Comparison of ENCODE assay signal across 8 cellular contexts in the genomic region with DNA sequence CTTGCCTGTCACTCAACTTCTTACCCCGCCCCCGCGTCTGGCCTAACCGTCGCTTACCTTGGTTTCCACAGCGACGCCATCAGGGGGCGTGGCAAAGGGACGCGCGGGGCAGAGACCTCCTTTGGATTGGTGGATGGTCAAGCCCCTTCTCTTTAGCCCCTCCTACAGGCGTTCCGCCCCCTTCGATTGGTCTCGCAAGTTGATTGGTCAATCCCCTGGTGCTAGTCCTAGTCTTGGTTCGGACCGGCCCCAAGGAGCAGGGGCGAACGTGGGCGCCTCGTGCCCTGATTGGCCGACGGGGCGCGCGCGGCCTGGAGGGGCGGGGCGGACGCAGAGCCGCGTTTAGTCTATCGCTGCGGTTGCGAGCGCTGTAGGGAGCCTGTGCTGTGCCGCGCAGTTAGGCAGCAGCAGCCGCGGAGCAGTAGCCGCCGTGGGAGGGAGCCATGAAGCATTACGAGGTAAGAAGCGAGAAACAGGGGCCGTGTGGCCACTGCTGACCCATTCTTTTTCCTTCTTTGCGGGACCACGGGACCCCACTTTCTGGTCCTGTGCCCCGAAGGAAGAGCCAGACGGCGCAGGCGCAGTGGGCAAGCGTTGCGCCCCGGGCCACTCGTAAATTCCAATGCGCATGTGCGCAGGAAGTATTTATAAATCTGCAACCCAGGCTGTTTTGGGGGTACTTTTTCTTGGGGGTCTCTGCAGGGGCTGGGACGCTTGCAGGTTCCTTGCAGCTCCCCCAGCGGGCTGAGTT. TPM values are rescaled to one million over a fixed set of nuclear protein-coding genes. Genes with fewer than 3 reads are reported as not detected.
A peak's percentile ranks its signal among the peaks of the same experiment; 100 is the strongest.
DNase-seq lines count a peak whose midpoint lies in the region; ATAC-seq and TF ChIP-seq lines count a peak whose summit lies in the region.

A gene with protein sequence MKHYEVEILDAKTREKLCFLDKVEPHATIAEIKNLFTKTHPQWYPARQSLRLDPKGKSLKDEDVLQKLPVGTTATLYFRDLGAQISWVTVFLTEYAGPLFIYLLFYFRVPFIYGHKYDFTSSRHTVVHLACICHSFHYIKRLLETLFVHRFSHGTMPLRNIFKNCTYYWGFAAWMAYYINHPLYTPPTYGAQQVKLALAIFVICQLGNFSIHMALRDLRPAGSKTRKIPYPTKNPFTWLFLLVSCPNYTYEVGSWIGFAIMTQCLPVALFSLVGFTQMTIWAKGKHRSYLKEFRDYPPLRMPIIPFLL (plus strand): TSS at position 341 of the 751 bp plus-strand sequence. CDS start 103 bp downstream, at position 444.

- H3K4me3 ChIP-seq in epithelial cell of proximal tubule (ENCODE audit: low read depth, low read length) (peak within 1 kb of the TSS; percentile 89), mucosa of rectum (ENCODE audit: low read length in 2 of 2) (peak within 1 kb of the TSS; percentile 91 to 97)

- H3K27me3 Mint-ChIP-seq in activated T-cell treated with anti-CD3 and anti-CD28 coated beads, Interleukin-2, amount 50 U/mL, for 24 hours = no peaks in the 10 kb centered on the region

- peak within 1 kb of the TSS; percentile 98 for H3K27ac Mint-ChIP-seq in activated T-cell treated with anti-CD3 and anti-CD28 coated beads, Interleukin-2, amount 50 U/mL, for 24 hours

- H3K9ac ChIP-seq in mucosa of rectum (ENCODE audit: low read depth in 1 of 2, low read length in 2 of 2) = peak within 1 kb of the TSS; percentile 89 to 95

- peaks cover 30% of the 10 kb centered on the region for H3K36me3 Mint-ChIP-seq in activated T-cell treated with anti-CD3 and anti-CD28 coated beads, Interleukin-2, amount 50 U/mL, for 24 hours (ENCODE audit: low read depth)

- H3K4me1 Mint-ChIP-seq in activated T-cell treated with anti-CD3 and anti-CD28 coated beads, Interleukin-2, amount 50 U/mL, for 24 hours (ENCODE audit: low read depth) = peaks cover 50% of the 10 kb centered on the region

- DNase-seq in DMS153 treated with DMSO at 0.1 percent for 48 hours (lab: John Stamatoyannopoulos, UW; ENCODE audit: unreplicated experiment) (peak; percentile 97), KBM-7 (peak; percentile 100), epithelial cell of proximal tubule (ENCODE audit: low read depth) (peak; percentile 98)
- DNase-seq in activated T-cell treated with anti-CD3 and anti-CD28 coated beads, Interleukin-2, amount 50 U/mL, for 24 hours = peak; percentile 100
- DNase-seq in stimulated activated CD8-positive, alpha-beta memory T cell treated with anti-CD3 and anti-CD28 coated beads, Interleukin-4, amount 100 ng/mL, for 48 hours = peak; percentile 100

- H3K9me3 ChIP-seq in mucosa of rectum (ENCODE audit: control insufficient read depth in 2 of 2, low read length in 2 of 2) = no peaks in the 10 kb centered on the region

- H3K4me3 Mint-ChIP-seq in activated T-cell treated with anti-CD3 and anti-CD28 coated beads, Interleukin-2, amount 50 U/mL, for 24 hours = peak within 1 kb of the TSS; percentile 93

- H3K4me1 ChIP-seq in mucosa of rectum (ENCODE audit: control insufficient read depth in 2 of 2, insufficient read depth in 2 of 2, low read length in 2 of 2) = peaks cover 0 to 7% of the 10 kb centered on the region in 2 donors

- H3K27me3 ChIP-seq in mucosa of rectum (ENCODE audit: control insufficient read depth in 2 of 2, insufficient read depth in 2 of 2, low read length in 2 of 2) = no peaks in the 10 kb centered on the region

- in situ Hi-C loops in KBM-7 (cut with MboI; ENCODE audit: low pct_unique_long_range_greater_than_20kb, low sequenced_read_pairs) = no loop called here

- H3K27ac ChIP-seq in mucosa of rectum (ENCODE audit: low read depth in 2 of 2, low read length in 2 of 2) = peak within 1 kb of the TSS; percentile 96 to 98

- no peaks in the 10 kb centered on the region for H3K36me3 ChIP-seq in mucosa of rectum (ENCODE audit: control insufficient read depth in 2 of 2, insufficient read depth in 2 of 2, low read length in 2 of 2)

- no peak for TF ChIP-seq CTCF in epithelial cell of proximal tubule (conservative IDR thresholded peaks at IDR 0.05; ENCODE audit: low read depth, low read length)

- ATAC-seq in GM21717 (IDR thresholded peaks at IDR 0.05; ENCODE audit: unreplicated experiment) = peak; percentile 93

- H3K9me3 Mint-ChIP-seq in activated T-cell treated with anti-CD3 and anti-CD28 coated beads, Interleukin-2, amount 50 U/mL, for 24 hours = no peaks in the 10 kb centered on the region

TF ChIP-seq in PFSK-1, 5 proteins besides CTCF, POLR2A, EP300 and RAD21:
- TF ChIP-seq TAF1 (IDR thresholded peaks at IDR 0.05; ENCODE audit: borderline replicate concordance, insufficient read depth, low read length) = peak; percentile 92; the same call in 1 of the 2 replicates
- TF ChIP-seq, protein P1, sequence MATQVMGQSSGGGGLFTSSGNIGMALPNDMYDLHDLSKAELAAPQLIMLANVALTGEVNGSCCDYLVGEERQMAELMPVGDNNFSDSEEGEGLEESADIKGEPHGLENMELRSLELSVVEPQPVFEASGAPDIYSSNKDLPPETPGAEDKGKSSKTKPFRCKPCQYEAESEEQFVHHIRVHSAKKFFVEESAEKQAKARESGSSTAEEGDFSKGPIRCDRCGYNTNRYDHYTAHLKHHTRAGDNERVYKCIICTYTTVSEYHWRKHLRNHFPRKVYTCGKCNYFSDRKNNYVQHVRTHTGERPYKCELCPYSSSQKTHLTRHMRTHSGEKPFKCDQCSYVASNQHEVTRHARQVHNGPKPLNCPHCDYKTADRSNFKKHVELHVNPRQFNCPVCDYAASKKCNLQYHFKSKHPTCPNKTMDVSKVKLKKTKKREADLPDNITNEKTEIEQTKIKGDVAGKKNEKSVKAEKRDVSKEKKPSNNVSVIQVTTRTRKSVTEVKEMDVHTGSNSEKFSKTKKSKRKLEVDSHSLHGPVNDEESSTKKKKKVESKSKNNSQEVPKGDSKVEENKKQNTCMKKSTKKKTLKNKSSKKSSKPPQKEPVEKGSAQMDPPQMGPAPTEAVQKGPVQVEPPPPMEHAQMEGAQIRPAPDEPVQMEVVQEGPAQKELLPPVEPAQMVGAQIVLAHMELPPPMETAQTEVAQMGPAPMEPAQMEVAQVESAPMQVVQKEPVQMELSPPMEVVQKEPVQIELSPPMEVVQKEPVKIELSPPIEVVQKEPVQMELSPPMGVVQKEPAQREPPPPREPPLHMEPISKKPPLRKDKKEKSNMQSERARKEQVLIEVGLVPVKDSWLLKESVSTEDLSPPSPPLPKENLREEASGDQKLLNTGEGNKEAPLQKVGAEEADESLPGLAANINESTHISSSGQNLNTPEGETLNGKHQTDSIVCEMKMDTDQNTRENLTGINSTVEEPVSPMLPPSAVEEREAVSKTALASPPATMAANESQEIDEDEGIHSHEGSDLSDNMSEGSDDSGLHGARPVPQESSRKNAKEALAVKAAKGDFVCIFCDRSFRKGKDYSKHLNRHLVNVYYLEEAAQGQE (IDR thresholded peaks at IDR 0.05; ENCODE audit: insufficient read depth in 1 of 2, low read depth in 2 of 2, low read length in 2 of 2) = peak in 1 of 2 experiments; percentile 72; a peak in 1 of 4 replicates
- no peak; the same call in 1 of the 2 replicates for TF ChIP-seq SIN3A (IDR thresholded peaks at IDR 0.05; ENCODE audit: borderline replicate concordance, insufficient read depth, low read length)
- no peak for TF ChIP-seq FOXP2 (optimal IDR thresholded peaks at IDR 0.05; ENCODE audit: borderline replicate concordance, extremely low read depth, extremely low read length, insufficient read depth)
- peak; percentile 99 for TF ChIP-seq POLR2AphosphoS5 (IDR thresholded peaks at IDR 0.05; ENCODE audit: low read depth, low read length)

RNA-seq across cellular contexts. Expression of the gene that starts here (rescaled TPM):
- polyA plus RNA-seq in PFSK-1 (2012; ENCODE audit: insufficient read length, low read depth) = 161 TPM
- 57.7 and 95.3 TPM in 2 replicates for total RNA-seq in epithelial cell of proximal tubule

Comparison
In these comparisons a context has a peak if more than half of its experiments do, and no peak if none do; other contexts are left out.
1. Peak in every context shown above with its lines: DNase-seq, ATAC-seq, H3K4me3 ChIP-seq and H3K27ac ChIP-seq.